Comparison of ENCODE assay signal across 7 cellular contexts in the genomic region with DNA sequence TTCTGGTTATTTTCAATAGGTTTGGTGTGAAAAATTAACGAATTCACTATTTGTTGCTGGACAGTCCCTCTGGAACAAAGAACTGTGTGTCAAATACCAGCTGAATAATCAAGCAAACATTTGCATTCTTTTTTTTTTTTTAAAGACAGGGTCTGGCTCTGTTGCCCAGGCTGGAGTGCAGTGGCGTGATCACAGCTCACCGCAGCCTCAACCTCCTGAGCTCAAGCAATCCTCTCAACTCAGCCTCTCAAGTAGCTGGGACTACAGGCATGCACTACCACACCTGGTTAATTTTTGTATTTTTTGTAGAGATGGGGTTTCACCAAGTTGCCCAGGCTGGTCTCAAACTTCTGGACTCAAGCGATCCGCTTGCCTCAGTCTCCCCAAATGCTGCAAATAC.
A peak's percentile ranks its signal among the peaks of the same experiment; 100 is the strongest.
DNase-seq lines count a peak whose midpoint lies in the region; ATAC-seq, FAIRE-seq and TF ChIP-seq lines count a peak whose summit lies in the region.
"Not testable (repeated sequence)": the region's sequence is repeated elsewhere in the genome, so short reads cannot be mapped to it uniquely, and the experiment has no call there.

No MANE protein-coding gene starts in this region.

- peaks cover 38 to 82% (median 67%) of the 10 kb centered on the region in 10 experiments for H3K4me1 ChIP-seq in BLaER1 treated with 17β-estradiol and CSF1 and Interleukin-3, amounts not matched to agents 10 nM and 100 nM
- H3K4me1 ChIP-seq in body of pancreas = peaks cover 82% of the 10 kb centered on the region
- peaks cover 0 to 54% (median 4%) of the 10 kb centered on the region in 3 donors for H3K4me1 ChIP-seq in gastroesophageal sphincter
- peaks cover 50% of the 10 kb centered on the region for H3K4me1 ChIP-seq in HepG2 (ENCODE audit: insufficient read depth, low read length)
- H3K4me1 ChIP-seq in sigmoid colon = peaks cover 0 to 72% (median 53%) of the 10 kb centered on the region in 4 donors
- peaks cover 7 to 24% (median 17%) of the 10 kb centered on the region in 4 donors for H3K4me1 ChIP-seq in transverse colon

- CTCF ChIA-PET in HepG2 (lab: Yijun Ruan, JAX; ENCODE audit: low intra/inter-chr PET ratio, low total read pairs) = not testable (repeated sequence)

- peak overlapping the region in 4 of 11 experiments; percentile 7 to 36 (median 32); a peak in 3 of 22 replicates for H3K9ac ChIP-seq in BLaER1 treated with 17β-estradiol and CSF1 and Interleukin-3, amounts not matched to agents 10 nM and 100 nM
- H3K9ac ChIP-seq in HepG2 (ENCODE audit: insufficient read depth, low read depth, low read length) = not testable (repeated sequence)

- not testable (repeated sequence) for TF ChIP-seq CTCF in body of pancreas (IDR thresholded peaks at IDR 0.05); dorsolateral prefrontal cortex (IDR thresholded peaks at IDR 0.05 in 54 of 56, conservative IDR thresholded peaks at IDR 0.05 in 2 of 56; ENCODE audit: low read depth in 1 of 56, partially characterized antibody in 56 of 56); gastroesophageal sphincter (IDR thresholded peaks at IDR 0.05); HepG2 (CRISPR knock-in tag; IDR thresholded peaks at IDR 0.05); sigmoid colon (IDR thresholded peaks at IDR 0.05); transverse colon (IDR thresholded peaks at IDR 0.05)

- not testable (repeated sequence) for H3K4me3 ChIP-seq in BLaER1 treated with 17β-estradiol and CSF1 and Interleukin-3, amounts not matched to agents 10 nM and 100 nM; body of pancreas; dorsolateral prefrontal cortex; gastroesophageal sphincter; HepG2 (replicated peaks in 1 of 3; ENCODE audit: insufficient read depth in 1 of 3, low read depth in 2 of 3, low read length in 3 of 3); sigmoid colon; transverse colon

- TF ChIP-seq EP300 in gastroesophageal sphincter (IDR thresholded peaks at IDR 0.05); HepG2 (IDR thresholded peaks at IDR 0.05; ENCODE audit: low read depth in 2 of 2, low read length in 2 of 2); HepG2 (CRISPR knock-in tag; IDR thresholded peaks at IDR 0.05; ENCODE audit: borderline replicate concordance); sigmoid colon (IDR thresholded peaks at IDR 0.05); transverse colon (IDR thresholded peaks at IDR 0.05; ENCODE audit: low read depth): not testable (repeated sequence)

- TF ChIP-seq RAD21 in HepG2 (CRISPR knock-in tag; IDR thresholded peaks at IDR 0.05) = not testable (repeated sequence)

- BruUV-seq in HepG2 (replicated peaks; lab: Mats Ljungman, UMichigan) = not testable (repeated sequence)

- intact Hi-C loops in body of pancreas (cut with DNase I); dorsolateral prefrontal cortex (cut with DNase I); HepG2 (cut with micrococcal nuclease; ENCODE audit: unreplicated experiment); transverse colon (cut with DNase I; ENCODE audit: low total_unique reads): not testable (repeated sequence)
- intact Hi-C loops in sigmoid colon (cut with DNase I) = loop anchor here (5.0 kb wide), 1 partner anchor 35 kb away; no protein-coding TSS in a partner anchor

- WGBS in body of pancreas, 2 donors = 61 to 68% methylated on average over 5 of the region's 5 CpGs
- WGBS in gastroesophageal sphincter (ENCODE audit: low coverage in 1 of 2), 2 donors = 65 to 91% methylated on average over 2 to 5 of the region's 5 CpGs
- WGBS in HepG2 (ENCODE audit: low lambda C conversion rate) = 90% methylated on average over 5 of the region's 5 CpGs
- WGBS in sigmoid colon, 2 donors = 83 to 91% methylated on average over 5 of the region's 5 CpGs
- 81% methylated on average over 4 to 5 of the region's 5 CpGs for WGBS in transverse colon (ENCODE audit: low coverage in 1 of 2), 2 donors

- peak overlapping the region; percentile 19 to 94 (median 89); a peak in 19 of 22 replicates for H3K4me2 ChIP-seq in BLaER1 treated with 17β-estradiol and CSF1 and Interleukin-3, amounts not matched to agents 10 nM and 100 nM
- H3K4me2 ChIP-seq in HepG2 (ENCODE audit: low read depth, low read length) = not testable (repeated sequence)

- POLR2A ChIA-PET in HepG2 (lab: Yijun Ruan, JAX) = not testable (repeated sequence)

- H3K27ac ChIP-seq in BLaER1 treated with 17β-estradiol and CSF1 and Interleukin-3, amounts not matched to agents 10 nM and 100 nM = peak overlapping the region in 8 of 11 experiments; percentile 31 to 92 (median 86); a peak in 13 of 22 replicates
- H3K27ac ChIP-seq in body of pancreas (peak overlapping the region; percentile 6 to 39 (median 32)), dorsolateral prefrontal cortex (peak overlapping the region in 42 of 59 donors; percentile 2 to 82 (median 62)), gastroesophageal sphincter (peak overlapping the region in 3 of 4 donors; percentile 31 to 79 (median 78)), sigmoid colon (peak overlapping the region in 3 of 4 donors; percentile 35 to 87 (median 77)), transverse colon (peak overlapping the region in 3 of 4 donors; percentile 36 to 45 (median 38))
- H3K27ac ChIP-seq in HepG2 (ENCODE audit: extremely low read length, insufficient read depth, low read length) = not testable (repeated sequence)

- not testable (repeated sequence) for H2AFZ ChIP-seq in HepG2 (ENCODE audit: low read length)

- H3K79me2 ChIP-seq in HepG2 (ENCODE audit: insufficient read depth, low read length) = peaks cover 50% of the 10 kb centered on the region

- H4K20me1 ChIP-seq in BLaER1 treated with 17β-estradiol and CSF1 and Interleukin-3, amounts not matched to agents 10 nM and 100 nM = peaks cover 45 to 100% (median 83%) of the 10 kb centered on the region in 11 experiments; a peak in 21 of 22 replicates
- H4K20me1 ChIP-seq in HepG2 (ENCODE audit: insufficient read depth, low read length) = peaks cover 32% of the 10 kb centered on the region; the same call in 1 of the 2 replicates

- not testable (repeated sequence) for DNase-seq in body of pancreas; dorsolateral prefrontal cortex; HepG2 (ENCODE audit: low spot score); sigmoid colon; transverse colon

- H3K9me3 ChIP-seq in BLaER1 treated with 17β-estradiol and CSF1 and Interleukin-3, amounts not matched to agents 10 nM and 100 nM (replicated peaks in 1 of 11); body of pancreas; gastroesophageal sphincter; HepG2 (ENCODE audit: low read length); sigmoid colon; transverse colon: not testable (repeated sequence)

- peaks cover 0 to 57% (median 36%) of the 10 kb centered on the region in 11 experiments; a peak in 17 of 22 replicates for H3K36me3 ChIP-seq in BLaER1 treated with 17β-estradiol and CSF1 and Interleukin-3, amounts not matched to agents 10 nM and 100 nM
- H3K36me3 ChIP-seq in body of pancreas (replicated peaks in 1 of 2; ENCODE audit: insufficient read depth in 1 of 2, low read depth in 2 of 2); gastroesophageal sphincter; HepG2 (replicated peaks in 1 of 2; ENCODE audit: control insufficient read depth in 1 of 2, insufficient read depth in 2 of 2, low read length in 2 of 2); sigmoid colon; transverse colon: not testable (repeated sequence)

- not testable (repeated sequence) for H3K27me3 ChIP-seq in BLaER1 treated with 17β-estradiol and CSF1 and Interleukin-3, amounts not matched to agents 10 nM and 100 nM; body of pancreas; dorsolateral prefrontal cortex; gastroesophageal sphincter; HepG2 (ENCODE audit: control insufficient read depth in 1 of 2, insufficient read depth in 2 of 2, low read length in 2 of 2); sigmoid colon; transverse colon

- not testable (repeated sequence) for TF ChIP-seq POLR2A in body of pancreas (IDR thresholded peaks at IDR 0.05); gastroesophageal sphincter (IDR thresholded peaks at IDR 0.05); HepG2 (IDR thresholded peaks at IDR 0.05; ENCODE audit: insufficient read depth in 1 of 2, low read depth in 2 of 2, low read length in 2 of 2); sigmoid colon (IDR thresholded peaks at IDR 0.05); transverse colon (IDR thresholded peaks at IDR 0.05)

- not testable (repeated sequence) for FAIRE-seq in HepG2 (lab: Jason Lieb, UNC)

- in situ Hi-C loops in HepG2 (cut with HindIII; ENCODE audit: extremely low pct_ligation_motif_present, low pct_unique_long_range_greater_than_20kb); transverse colon (cut with MboI; ENCODE audit: low pct_ligation_motif_present in 1 of 4, low pct_unique_long_range_greater_than_20kb in 1 of 4, low sequenced_read_pairs in 3 of 4): not testable (repeated sequence)

- not testable (repeated sequence) for ATAC-seq in body of pancreas, gastroesophageal sphincter, HepG2
